In the genomic region with DNA sequence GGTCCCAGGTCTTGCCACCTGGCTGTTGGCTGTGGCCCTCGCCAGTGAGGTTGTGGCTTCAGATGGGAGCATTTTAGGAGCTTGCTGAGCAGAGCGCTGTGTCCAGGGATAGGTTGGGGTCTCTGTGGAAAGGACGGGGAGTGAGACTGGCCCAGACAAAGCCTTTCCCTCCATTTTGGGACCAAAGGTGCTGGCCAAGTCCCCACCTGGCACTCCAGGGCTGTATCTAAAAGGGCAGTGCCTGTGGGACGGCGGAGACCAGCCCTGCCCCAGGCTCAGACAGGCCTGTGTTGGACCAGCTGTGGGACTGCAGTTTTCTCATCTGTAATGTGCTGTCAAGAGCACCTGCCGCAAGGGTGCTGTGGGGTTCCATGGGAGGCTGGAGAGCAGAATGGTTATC, we compare ENCODE assay signal across 18 cellular contexts. TPM values are rescaled to one million over a fixed set of nuclear protein-coding genes. Genes with fewer than 3 reads are reported as not detected.
DNase-seq lines count a peak whose midpoint lies in the region; ATAC-seq, FAIRE-seq and TF ChIP-seq lines count a peak whose summit lies in the region.
"Had no signal": no experiment of that assay in that cellular context is flagged by ENCODE, and none has a peak within 500 bp of the region (broad histone marks: within the 10 kb centered on the region; RNA-seq: fewer than 3 reads in every experiment).

No MANE protein-coding gene starts in this region.

- no peak for ATAC-seq in Right ventricle myocardium inferior
- no peak for ATAC-seq in heart left ventricle
- no peak for ATAC-seq in IMR-90 (ENCODE audit: low read depth)
- no peak for ATAC-seq in GM18861 (IDR thresholded peaks at IDR 0.05; ENCODE audit: unreplicated experiment)
- ATAC-seq in HG02885 (IDR thresholded peaks at IDR 0.05; ENCODE audit: poor library complexity, unreplicated experiment): no peak

- intact Hi-C loops in Right ventricle myocardium inferior (cut with DNase I) (loop anchor here (10.0 kb wide), 1 partner anchor 192 kb away; no protein-coding TSS in a partner anchor), heart left ventricle (cut with DNase I) (loop anchor here in 5 of 10 donors (10.0 kb wide), 2 partner anchors 172 to 262 kb away; no protein-coding TSS in a partner anchor), IMR-90 (cut with micrococcal nuclease) (no loop called here), spleen (cut with DNase I; ENCODE audit: low total_unique reads) (no loop called here)

- peaks cover 6% of the 10 kb centered on the region; the same call in 1 of the 2 replicates for H3K9me1 ChIP-seq in IMR-90 (ENCODE audit: insufficient read depth, low read length)

- POLR2A ChIA-PET in IMR-90 (lab: Charles Lee; ENCODE audit: unreplicated experiment): no interaction called here

- H4K20me1 ChIP-seq in IMR-90 (ENCODE audit: insufficient read depth, low read length): no peaks in the 10 kb centered on the region

- H3K27ac ChIP-seq in heart left ventricle (no peak overlapping the region), IMR-90 (ENCODE audit: insufficient read depth, low read length) (no peak overlapping the region), spleen (no peak overlapping the region)
- H3K27ac ChIP-seq: C4-2B, HL-60 had no signal

- peak overlapping the region; percentile 80 for H2BK20ac ChIP-seq in IMR-90 (ENCODE audit: low read depth, low read length)

- H2AK9ac ChIP-seq in IMR-90 (replicated peaks; ENCODE audit: low read depth, low read length, poor library complexity): peak overlapping the region; percentile 52

- no peak overlapping the region for H3K14ac ChIP-seq in IMR-90 (replicated peaks; ENCODE audit: low read depth, low read length)

- no peaks in the 10 kb centered on the region for H3K9me3 ChIP-seq in heart left ventricle
- no peaks in the 10 kb centered on the region for H3K9me3 ChIP-seq in IMR-90 (ENCODE audit: control insufficient read depth, insufficient read depth, low read length)
- no peaks in the 10 kb centered on the region for H3K9me3 ChIP-seq in spleen

- no peak overlapping the region for H3K4me2 ChIP-seq in IMR-90 (ENCODE audit: low read depth, low read length)

- TF ChIP-seq RAD21 in IMR-90 (IDR thresholded peaks at IDR 0.05; ENCODE audit: low read length): no peak

- H3K4me3 Mint-ChIP-seq in glutamatergic neuron (ENCODE audit: unreplicated experiment): peak overlapping the region; percentile 63
- H3K4me3 Mint-ChIP-seq: CD8-positive, alpha-beta T cell; HFFc6 had no signal

- no peak overlapping the region for H2BK5ac ChIP-seq in IMR-90 (ENCODE audit: low read depth, low read length, poor library complexity, severe bottlenecking)

- in situ Hi-C loops in IMR-90 (cut with MboI; ENCODE audit: low sequenced_read_pairs): no loop called here

- FAIRE-seq in RCC 7860 (lab: Jason Lieb, UNC): no peak
- FAIRE-seq: D721Med had no signal

- H3K4me3 ChIP-seq in heart left ventricle (no peak overlapping the region), IMR-90 (ENCODE audit: insufficient read depth, low read depth, low read length) (no peak overlapping the region), spleen (no peak overlapping the region)

- peaks cover 7% of the 10 kb centered on the region for H3K27me3 Mint-ChIP-seq in glutamatergic neuron (ENCODE audit: unreplicated experiment)

- no peaks in the 10 kb centered on the region for H3K79me1 ChIP-seq in IMR-90 (ENCODE audit: low read depth in 1 of 2, low read length in 2 of 2)

- no peak overlapping the region for H2BK15ac ChIP-seq in IMR-90 (ENCODE audit: low read depth, low read length)

- H3K9ac ChIP-seq in IMR-90 (ENCODE audit: low read depth, low read length): no peak overlapping the region

- 90 to 100% (median 91%) methylated on average over 3 to 6 of the region's 6 CpGs for WGBS in heart left ventricle, 4 donors
- 80% methylated on average over 1 of the region's 6 CpGs; no CpG with 5 or more reads in 1 of the 2 experiments for WGBS in IMR-90 (ENCODE audit: extremely low coverage in 2 of 2, insufficient read length in 1 of 2), 2 experiments
- 90 to 97% (median 95%) methylated on average over 6 of the region's 6 CpGs for WGBS in spleen, 5 donors

- H3K27me3 ChIP-seq in heart left ventricle: peaks cover 0 to 6% (median 0%) of the 10 kb centered on the region in 9 donors
- peaks cover 2% of the 10 kb centered on the region; the same call in 1 of the 2 replicates for H3K27me3 ChIP-seq in IMR-90 (ENCODE audit: control insufficient read depth, insufficient read depth, low read length)
- peaks cover 0 to 33% (median 0%) of the 10 kb centered on the region in 7 donors for H3K27me3 ChIP-seq in spleen (replicated peaks in 1 of 7)

- TF ChIP-seq POLR2A in heart left ventricle (IDR thresholded peaks at IDR 0.05): no peak
- TF ChIP-seq POLR2A in IMR-90 (IDR thresholded peaks at IDR 0.05; ENCODE audit: low read depth, low read length): no peak
- no peak for TF ChIP-seq POLR2A in spleen (IDR thresholded peaks at IDR 0.05)

- H3K9me3 Mint-ChIP-seq in glutamatergic neuron (ENCODE audit: unreplicated experiment): peaks cover 23% of the 10 kb centered on the region
- H3K9me3 Mint-ChIP-seq: CD8-positive, alpha-beta T cell; HFFc6 had no signal

- no peaks in the 10 kb centered on the region for H3K36me3 Mint-ChIP-seq in glutamatergic neuron (ENCODE audit: unreplicated experiment)
- H3K36me3 Mint-ChIP-seq: CD8-positive, alpha-beta T cell had no signal

- H4K91ac ChIP-seq in IMR-90 (ENCODE audit: insufficient read depth, low read depth, low read length): peak overlapping the region; percentile 41; the same call in 1 of the 2 replicates

- CTCF ChIA-PET in IMR-90 (lab: Yijun Ruan, JAX): interaction anchor here (0.5 to 1.3 kb wide), 10 partner anchors 7 to 200 kb away, joined by 3 to 6 read pairs (median 3); no protein-coding TSS in a partner anchor

- no peak overlapping the region for H2BK120ac ChIP-seq in IMR-90 (ENCODE audit: low read depth, low read length)

- H3K56ac ChIP-seq in IMR-90 (ENCODE audit: extremely low read depth, insufficient read depth, low read length): no peak overlapping the region

- H3K36me3 ChIP-seq in heart left ventricle (no peaks in the 10 kb centered on the region), IMR-90 (ENCODE audit: control insufficient read depth, insufficient read depth, low read length) (no peaks in the 10 kb centered on the region), spleen (no peaks in the 10 kb centered on the region)

- H3K27ac Mint-ChIP-seq in glutamatergic neuron (ENCODE audit: unreplicated experiment): peak overlapping the region; percentile 99
- H3K27ac Mint-ChIP-seq: CD8-positive, alpha-beta T cell; HFFc6 had no signal

- H3K4me1 ChIP-seq in heart left ventricle (peaks cover 0 to 13% (median 2%) of the 10 kb centered on the region in 12 donors), IMR-90 (ENCODE audit: control insufficient read depth, insufficient read depth, low read length) (peaks cover 3% of the 10 kb centered on the region), spleen (peaks cover 0 to 40% (median 13%) of the 10 kb centered on the region in 6 donors)

- peaks cover 29% of the 10 kb centered on the region for H3K4me1 Mint-ChIP-seq in glutamatergic neuron (ENCODE audit: low read depth, unreplicated experiment)

- no TSS peak for BruUV-seq in IMR-90 (replicated peaks; lab: Mats Ljungman, UMichigan)

- H4K5ac ChIP-seq in IMR-90 (ENCODE audit: low read depth, low read length): no peak overlapping the region

- H4K8ac ChIP-seq in IMR-90 (ENCODE audit: low read depth in 2 of 2, low read length in 2 of 2): no peak overlapping the region

- DNase-seq in Right ventricle myocardium inferior (ENCODE audit: missing footprints) (peak; percentile 1), heart left ventricle (no peak), IMR-90 (no peak), glutamatergic neuron (no peak), spleen (peak; percentile 64), RCC 7860 (ENCODE audit: low spot score) (no peak)
- DNase-seq: 8988T; CD8-positive, alpha-beta T cell; COR-L47; DMS153; DND-41; GF-D8 had no signal

- H3K4ac ChIP-seq in IMR-90 (ENCODE audit: low read depth, low read length): no peak overlapping the region

- dilution Hi-C loops in IMR-90 (cut with HindIII; ENCODE audit: low sequenced_read_pairs, unreplicated experiment): no loop called here

- TF ChIP-seq CTCF in heart left ventricle (IDR thresholded peaks at IDR 0.05): no peak
- TF ChIP-seq CTCF in IMR-90 (conservative IDR thresholded peaks at IDR 0.05; ENCODE audit: low read depth, low read length): no peak
- no peak for TF ChIP-seq CTCF in glutamatergic neuron (IDR thresholded peaks at IDR 0.05; ENCODE audit: partially characterized antibody, unreplicated experiment)
- no peak for TF ChIP-seq CTCF in spleen (IDR thresholded peaks at IDR 0.05 in 8 of 11, conservative IDR thresholded peaks at IDR 0.05 in 3 of 11)

- no peak overlapping the region for H3K18ac ChIP-seq in IMR-90 (ENCODE audit: low read depth, low read length)

- H2AFZ ChIP-seq in IMR-90 (replicated peaks; ENCODE audit: low read length, poor library complexity): peak overlapping the region; percentile 61

- peak overlapping the region; percentile 31 for H2AK5ac ChIP-seq in IMR-90 (ENCODE audit: low read depth, low read length)

- no peak overlapping the region for H3K23ac ChIP-seq in IMR-90 (ENCODE audit: low read depth, low read length)

RNA-seq across cellular contexts. Expression of a gene that starts 5.0 kb away (rescaled TPM):
- total RNA-seq in Right ventricle myocardium inferior: 11.2 TPM
- total RNA-seq in heart left ventricle: 10 to 100 TPM; 10.8 to 62.0 (median 17.3) TPM
- 10 to 100 TPM; 17.1 to 27.3 TPM for polyA plus RNA-seq in heart left ventricle
- 28.3 and 29.2 TPM in 2 replicates for total RNA-seq in IMR-90 (2012; rRNA removed)
- 37.3 and 37.8 TPM in 2 replicates for polyA plus RNA-seq in IMR-90 (2012; rRNA removed)
- polyA plus RNA-seq in IMR-90 (2012; cell fraction: cytosol; rRNA removed): 26.9 and 44.6 TPM in 2 replicates
- polyA plus RNA-seq in IMR-90 (2012; cell fraction: nucleus; rRNA removed; ENCODE audit: low replicate concordance): 48.0 and 87.9 TPM in 2 replicates
- total RNA-seq in glutamatergic neuron (ENCODE audit: unreplicated experiment): 137 TPM
- 10 to 100 TPM; 13.5 to 21.5 (median 17.9) TPM for total RNA-seq in spleen
- 10 to 100 TPM; 10.7 to 27.5 (median 13.0) TPM for polyA plus RNA-seq in spleen

RNA-seq across cellular contexts. Expression of a gene that starts 27.0 kb away (rescaled TPM):
- total RNA-seq in Right ventricle myocardium inferior (58.4 TPM), heart left ventricle (100 to 1,000 TPM in 2 of 9 donors, 10 to 100 TPM in 7; 27.5 to 157 (median 52.9) TPM), IMR-90 (2012; rRNA removed) (19.2 and 22.5 TPM in 2 replicates), glutamatergic neuron (ENCODE audit: unreplicated experiment) (58.8 TPM), spleen (10 to 100 TPM; 13.9 to 44.8 (median 20.6) TPM)
- polyA plus RNA-seq in heart left ventricle (100 to 1,000 TPM; 133 to 134 TPM), IMR-90 (2012; rRNA removed) (43.0 and 60.2 TPM in 2 replicates), spleen (10 to 100 TPM; 24.5 to 40.3 (median 37.5) TPM)
- polyA plus RNA-seq in IMR-90 (2012; cell fraction: cytosol; rRNA removed): 54.5 and 93.1 TPM in 2 replicates
- 48.0 and 88.6 TPM in 2 replicates for polyA plus RNA-seq in IMR-90 (2012; cell fraction: nucleus; rRNA removed; ENCODE audit: low replicate concordance)

RNA-seq across cellular contexts. Expression of a gene that starts 27.3 kb away (rescaled TPM):
- total RNA-seq in Right ventricle myocardium inferior: 54.6 TPM
- 100 to 1,000 TPM in 2 of 9 donors, 10 to 100 TPM in 7; 35.8 to 143 (median 58.1) TPM for total RNA-seq in heart left ventricle
- polyA plus RNA-seq in heart left ventricle: 10 to 100 TPM; 57.3 to 89.8 TPM
- total RNA-seq in IMR-90 (2012; rRNA removed): 26.9 and 31.7 TPM in 2 replicates
- 37.7 and 44.0 TPM in 2 replicates for polyA plus RNA-seq in IMR-90 (2012; rRNA removed)
- polyA plus RNA-seq in IMR-90 (2012; cell fraction: cytosol; rRNA removed): 54.2 and 60.4 TPM in 2 replicates
- polyA plus RNA-seq in IMR-90 (2012; cell fraction: nucleus; rRNA removed; ENCODE audit: low replicate concordance): 17.1 and 33.6 TPM in 2 replicates
- total RNA-seq in glutamatergic neuron (ENCODE audit: unreplicated experiment): 10.4 TPM
- total RNA-seq in spleen: 10 to 100 TPM; 10.3 to 27.1 (median 12.3) TPM
- polyA plus RNA-seq in spleen: 10 to 100 TPM; 10.8 to 21.0 (median 16.2) TPM
- total RNA-seq: CD8-positive, alpha-beta T cell had no signal

Comparison
In these comparisons a context has a peak if more than half of its experiments do, and no peak if none do; other contexts are left out.
1. DNase-seq: peak in Right ventricle myocardium inferior (single experiment) and spleen (single experiment); none in heart left ventricle (0 of 5), IMR-90 (single experiment), glutamatergic neuron (single experiment) and RCC 7860 (single experiment).